19 cellular contexts compared by ENCODE assay signal in the genomic region with DNA sequence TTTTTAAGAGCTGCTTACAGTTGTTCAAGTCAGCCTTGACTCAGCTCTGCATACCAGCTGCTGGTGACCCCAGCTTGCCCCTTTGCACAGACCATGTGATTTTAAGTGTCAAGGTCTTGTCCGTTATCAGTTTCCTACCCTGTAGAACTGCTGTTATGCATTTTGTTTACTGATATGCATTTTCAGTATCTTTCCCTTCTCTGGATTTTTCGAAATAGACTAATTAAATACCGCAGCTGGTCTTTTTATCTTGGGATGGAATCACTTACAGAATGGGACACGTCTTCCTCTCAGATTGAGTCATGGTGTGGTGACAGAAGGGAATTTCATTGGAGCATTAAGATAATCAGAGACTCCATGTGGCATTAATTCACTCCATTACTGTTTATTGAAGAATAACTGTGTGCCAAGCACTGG.
DNase-seq lines count a peak whose midpoint lies in the region; ATAC-seq and TF ChIP-seq lines count a peak whose summit lies in the region.
"Had no signal": no experiment of that assay in that cellular context is flagged by ENCODE, and none has a peak within 500 bp of the region (broad histone marks: within the 10 kb centered on the region; RNA-seq: fewer than 3 reads in every experiment).

No MANE protein-coding gene starts in this region.

- DNase-seq in cardiac muscle cell (ENCODE audit: low read depth in 1 of 2, low spot score in 1 of 2): peak; percentile 25 to 69
- DNase-seq in left ventricle myocardium inferior: no peak
- DNase-seq in fibroblast of the aortic adventitia (ENCODE audit: low read depth): peak; percentile 74
- no peak for DNase-seq in smooth muscle cell (lab: John Stamatoyannopoulos, UW; ENCODE audit: unreplicated experiment)
- DNase-seq in activated CD4-positive, CD25-positive, alpha-beta regulatory T cell treated with anti-CD3 and anti-CD28 coated beads, Interleukin-2, amount 50 U/mL, for 72 hours: no peak
- no peak for DNase-seq in CD4-positive, alpha-beta T cell
- DNase-seq: activated CD8-positive, alpha-beta memory T cell treated with anti-CD3 and anti-CD28 coated beads, Interleukin-2, amount 50 U/mL, for 48 hours; CD8-positive, alpha-beta T cell; colonic mucosa; gastrocnemius medialis; NCI-H1417 treated with DMSO at 0.1 percent for 48 hours; Right ventricle myocardium superior; stimulated activated CD8-positive, alpha-beta memory T cell treated with anti-CD3 and anti-CD28 coated beads, Interleukin-4, amount 100 ng/mL, for 48 hours had no signal

- H3K4me3 Mint-ChIP-seq in CD4-positive, alpha-beta T cell: no peak overlapping the region
- H3K4me3 Mint-ChIP-seq: CD8-positive, alpha-beta T cell; GM23338; neural progenitor cell had no signal

- peak overlapping the region; percentile 42 for H3K4me2 ChIP-seq in smooth muscle cell
- H3K4me2 ChIP-seq: GM23338, neural progenitor cell had no signal

- ATAC-seq in SK-N-SH treated with all-trans-retinoic acid at 6 μM for 48 hours: peak; percentile 62
- no peak for ATAC-seq in GM19395 (IDR thresholded peaks at IDR 0.05; ENCODE audit: unreplicated experiment)
- ATAC-seq in CD4-positive, alpha-beta T cell (ENCODE audit: poor library complexity): no peak
- ATAC-seq: CD8-positive, alpha-beta T cell; gastrocnemius medialis; GM23338 had no signal

- WGBS in smooth muscle cell (ENCODE audit: low lambda C conversion rate): 10% methylated on average over 4 of the region's 4 CpGs

- POLR2A ChIA-PET in CD4-positive, alpha-beta T cell (lab: Charles Lee): no interaction called here

- no peaks in the 10 kb centered on the region for H3K9me3 ChIP-seq in cardiac muscle cell (ENCODE audit: low read depth)
- no peaks in the 10 kb centered on the region for H3K9me3 ChIP-seq in left ventricle myocardium inferior (replicated peaks)
- H3K9me3 ChIP-seq in smooth muscle cell (replicated peaks; ENCODE audit: low read depth): no peaks in the 10 kb centered on the region
- H3K9me3 ChIP-seq in CD4-positive, alpha-beta T cell (ENCODE audit: control insufficient read depth, low read length): no peaks in the 10 kb centered on the region
- H3K9me3 ChIP-seq: ascending aorta, colonic mucosa, gastrocnemius medialis had no signal

- H3K4me1 ChIP-seq in cardiac muscle cell (ENCODE audit: low read depth) (peaks cover 38% of the 10 kb centered on the region), left ventricle myocardium inferior (no peaks in the 10 kb centered on the region), smooth muscle cell (ENCODE audit: low read depth) (peaks cover 9% of the 10 kb centered on the region)
- H3K4me1 ChIP-seq: ascending aorta, colonic mucosa, gastrocnemius medialis, neural progenitor cell had no signal

- TF ChIP-seq CTCF in cardiac muscle cell (IDR thresholded peaks at IDR 0.05; ENCODE audit: low read depth, low read length): no peak
- no peak for TF ChIP-seq CTCF in left ventricle myocardium inferior (IDR thresholded peaks at IDR 0.05; ENCODE audit: borderline replicate concordance)
- TF ChIP-seq CTCF in fibroblast of the aortic adventitia (IDR thresholded peaks at IDR 0.05; ENCODE audit: insufficient read depth, low read length): no peak
- no peak for TF ChIP-seq CTCF in smooth muscle cell (IDR thresholded peaks at IDR 0.05; ENCODE audit: borderline replicate concordance, insufficient read depth, poor library complexity, severe bottlenecking)
- no peak for TF ChIP-seq CTCF in CD4-positive, alpha-beta T cell (IDR thresholded peaks at IDR 0.05)

- H3K27me3 ChIP-seq in cardiac muscle cell (no peaks in the 10 kb centered on the region), left ventricle myocardium inferior (ENCODE audit: low read depth) (peaks cover 14% of the 10 kb centered on the region), smooth muscle cell (ENCODE audit: low read depth) (no peaks in the 10 kb centered on the region)
- H3K27me3 ChIP-seq in CD4-positive, alpha-beta T cell (ENCODE audit: control insufficient read depth, insufficient read depth, low read length): no peaks in the 10 kb centered on the region
- H3K27me3 ChIP-seq: ascending aorta, colonic mucosa, gastrocnemius medialis, neural progenitor cell had no signal

- no peak overlapping the region for H3K4me3 ChIP-seq in cardiac muscle cell
- no peak overlapping the region for H3K4me3 ChIP-seq in left ventricle myocardium inferior
- H3K4me3 ChIP-seq in fibroblast of the aortic adventitia (ENCODE audit: low read depth, low read length): no peak overlapping the region
- no peak overlapping the region for H3K4me3 ChIP-seq in smooth muscle cell
- H3K4me3 ChIP-seq: ascending aorta, colonic mucosa, gastrocnemius medialis, GM23338, neural progenitor cell had no signal

- no peaks in the 10 kb centered on the region for H3K79me2 ChIP-seq in smooth muscle cell (ENCODE audit: low read depth)

- H3K36me3 ChIP-seq in cardiac muscle cell (no peaks in the 10 kb centered on the region), left ventricle myocardium inferior (no peaks in the 10 kb centered on the region), smooth muscle cell (ENCODE audit: low read depth) (no peaks in the 10 kb centered on the region)
- H3K36me3 ChIP-seq: ascending aorta, colonic mucosa, gastrocnemius medialis, neural progenitor cell had no signal

- peaks cover 2% of the 10 kb centered on the region for H3K9me3 Mint-ChIP-seq in CD4-positive, alpha-beta T cell
- H3K9me3 Mint-ChIP-seq: GM23338, neural progenitor cell had no signal

- CTCF ChIA-PET in CD4-positive, alpha-beta T cell (lab: Charles Lee): no interaction called here

- no peak overlapping the region for H2AFZ ChIP-seq in smooth muscle cell (ENCODE audit: low read depth)
- H2AFZ ChIP-seq: GM23338, neural progenitor cell had no signal

- H3K27ac ChIP-seq in cardiac muscle cell: peak overlapping the region; percentile 87
- no peak overlapping the region for H3K27ac ChIP-seq in left ventricle myocardium inferior (replicated peaks)
- H3K27ac ChIP-seq in smooth muscle cell (ENCODE audit: low read depth): peak overlapping the region; percentile 92
- no peak overlapping the region for H3K27ac ChIP-seq in CD4-positive, alpha-beta T cell (ENCODE audit: low read depth, low read length)
- H3K27ac ChIP-seq: 22Rv1, ascending aorta, colonic mucosa, gastrocnemius medialis, neural progenitor cell had no signal

- H3K27ac Mint-ChIP-seq in CD4-positive, alpha-beta T cell: no peak overlapping the region
- H3K27ac Mint-ChIP-seq: CD8-positive, alpha-beta T cell; GM23338; neural progenitor cell had no signal

- peaks cover 15% of the 10 kb centered on the region for H3F3A ChIP-seq in smooth muscle cell (ENCODE audit: low read depth)

- H3K9ac ChIP-seq in smooth muscle cell (ENCODE audit: low read depth): peak overlapping the region; percentile 11
- H3K9ac ChIP-seq: neural progenitor cell had no signal

- intact Hi-C loops in left ventricle myocardium inferior (cut with micrococcal nuclease): no loop called here
- intact Hi-C loops in CD4-positive, alpha-beta T cell (cut with DNase I, micrococcal nuclease): no loop called here

- no peaks in the 10 kb centered on the region for H3K4me1 Mint-ChIP-seq in CD4-positive, alpha-beta T cell (ENCODE audit: low read depth)
- H3K4me1 Mint-ChIP-seq: GM23338, neural progenitor cell had no signal

- H3K27me3 Mint-ChIP-seq in CD4-positive, alpha-beta T cell: no peaks in the 10 kb centered on the region

- H4K20me1 ChIP-seq in smooth muscle cell (ENCODE audit: low read depth): no peaks in the 10 kb centered on the region

- no peaks in the 10 kb centered on the region for H3K36me3 Mint-ChIP-seq in CD4-positive, alpha-beta T cell (ENCODE audit: low read depth)
- H3K36me3 Mint-ChIP-seq: CD8-positive, alpha-beta T cell had no signal

TF ChIP-seq in SK-N-SH treated with all-trans-retinoic acid at 6 μM for 48 hours, 23 proteins besides CTCF, POLR2A, EP300 and RAD21:
- 0 out of 2 replicates have a peak, but pooled peaks have one; percentile 8 for TF ChIP-seq TOX (CRISPR knock-in tag; IDR thresholded peaks at IDR 0.05; ENCODE audit: borderline replicate concordance)
- TF ChIP-seq PPARA (CRISPR knock-in tag; IDR thresholded peaks at IDR 0.05; ENCODE audit: borderline replicate concordance): no peak

Comparison
In these comparisons a context has a peak if more than half of its experiments do, and no peak if none do; other contexts are left out.
1. DNase-seq: peak in cardiac muscle cell (2 of 2) and fibroblast of the aortic adventitia (single experiment); none in left ventricle myocardium inferior (single experiment), smooth muscle cell (single experiment), activated CD4-positive, CD25-positive, alpha-beta regulatory T cell treated with anti-CD3 and anti-CD28 coated beads, Interleukin-2, amount 50 U/mL, for 72 hours (single experiment) and CD4-positive, alpha-beta T cell (0 of 10).
2. H3K27ac ChIP-seq: peak in cardiac muscle cell (single experiment) and smooth muscle cell (single experiment); none in left ventricle myocardium inferior (single experiment) and CD4-positive, alpha-beta T cell (single experiment).